In the genomic region with DNA sequence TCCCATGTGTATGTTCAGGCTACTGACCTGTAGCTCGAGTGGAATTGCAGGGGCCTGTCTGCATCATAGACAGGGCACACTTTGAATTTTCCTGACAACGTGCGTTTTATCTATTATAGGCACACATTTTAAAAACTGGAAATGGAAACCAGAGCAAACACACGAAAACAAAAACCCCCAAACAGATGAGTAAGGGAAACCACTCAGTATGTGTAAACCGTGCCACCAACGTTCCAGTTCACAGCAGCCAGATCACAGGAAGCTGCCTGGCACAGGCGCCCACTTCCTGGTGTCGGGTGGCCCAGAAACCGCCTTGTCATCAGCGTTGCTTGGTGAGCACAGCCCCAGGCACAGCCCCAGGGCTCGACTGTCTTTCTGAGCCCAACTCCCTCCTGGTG, we compare ENCODE assay signal across 8 cellular contexts. TPM values are rescaled to one million over a fixed set of nuclear protein-coding genes. Genes with fewer than 3 reads are reported as not detected.
DNase-seq lines count a peak whose midpoint lies in the region; ATAC-seq, FAIRE-seq and TF ChIP-seq lines count a peak whose summit lies in the region.

No MANE protein-coding gene starts in this region.

- peaks cover 34% of the 10 kb centered on the region for H3K4me1 ChIP-seq in skeletal muscle satellite cell (ENCODE audit: control insufficient read depth, insufficient read depth, low read length)
- H3K4me1 ChIP-seq in BE2C, result no peaks in the 10 kb centered on the region

- peak overlapping the region; percentile 49 for H3K9ac ChIP-seq in skeletal muscle satellite cell (ENCODE audit: low read depth, low read length)

- H3K4me3 ChIP-seq in skeletal muscle satellite cell (ENCODE audit: low read length), result no peak overlapping the region
- H3K4me3 ChIP-seq in BE2C (ENCODE audit: low read depth, low read length), result no peak overlapping the region

- H3K36me3 ChIP-seq in skeletal muscle satellite cell (ENCODE audit: insufficient read depth, low read length) (no peaks in the 10 kb centered on the region), BE2C (no peaks in the 10 kb centered on the region)

- ATAC-seq in GM18868 (IDR thresholded peaks at IDR 0.05; ENCODE audit: unreplicated experiment), result peak; percentile 99
- ATAC-seq in HG02870 (IDR thresholded peaks at IDR 0.05; ENCODE audit: unreplicated experiment), result peak; percentile 73

- peak overlapping the region; percentile 45 for H3K4me2 ChIP-seq in skeletal muscle satellite cell (ENCODE audit: low read length)

- no peaks in the 10 kb centered on the region for H3K9me3 ChIP-seq in skeletal muscle satellite cell (replicated peaks; ENCODE audit: low read length)
- no peaks in the 10 kb centered on the region for H3K9me3 ChIP-seq in BE2C

- TF ChIP-seq POLR2A in erythroblast (IDR thresholded peaks at IDR 0.05; ENCODE audit: low read length), result peak; percentile 58

- DNase-seq in NCI-H510A treated with DMSO at 0.1 percent for 48 hours (lab: John Stamatoyannopoulos, UW), result peak; percentile 9
- DNase-seq in activated CD8-positive, alpha-beta memory T cell treated with anti-CD3 and anti-CD28 coated beads for 24 hours, result peak; percentile 91
- DNase-seq in erythroblast (lab: John Stamatoyannopoulos, UW), result peak in 1 of 2 experiments; percentile 19
- DNase-seq in urothelium cell line (ENCODE audit: low spot score), result no peak
- no peak for DNase-seq in BE2C

- H3K27me3 ChIP-seq in skeletal muscle satellite cell (ENCODE audit: control insufficient read depth, insufficient read depth, low read length), result no peaks in the 10 kb centered on the region
- no peaks in the 10 kb centered on the region for H3K27me3 ChIP-seq in BE2C

- TF ChIP-seq CTCF in BE2C (IDR thresholded peaks at IDR 0.05; ENCODE audit: low read depth, low read length), result no peak

- no peak for FAIRE-seq in urothelium cell line (lab: Jason Lieb, UNC)

RNA-seq across cellular contexts. Expression of a gene that starts 34.5 kb away (rescaled TPM):
- total RNA-seq in skeletal muscle satellite cell (2012; rRNA removed), result 52.2 and 65.4 TPM in 2 replicates
- 178 TPM for polyA plus RNA-seq in BE2C (2012; ENCODE audit: insufficient read depth, insufficient read length, low read depth)

Comparison
In these comparisons a context has a peak if more than half of its experiments do, and no peak if none do; other contexts are left out.
1. DNase-seq: peak in NCI-H510A treated with DMSO at 0.1 percent for 48 hours (single experiment) and activated CD8-positive, alpha-beta memory T cell treated with anti-CD3 and anti-CD28 coated beads for 24 hours (single experiment); none in urothelium cell line (single experiment) and BE2C (single experiment).